Comparison of ENCODE assay signal across 19 cellular contexts in genomic region chr4:4225915-4226605, GRCh38. TPM values are rescaled to one million over a fixed set of nuclear protein-coding genes. Genes with fewer than 3 reads are reported as not detected.
DNase-seq lines count a peak whose midpoint lies in the region; ATAC-seq, FAIRE-seq and TF ChIP-seq lines count a peak whose summit lies in the region.
"Had no signal": no experiment of that assay in that cellular context is flagged by ENCODE, and none has a peak within 500 bp of the region (broad histone marks: within the 10 kb centered on the region; RNA-seq: fewer than 3 reads in every experiment).

No MANE protein-coding gene starts in this region.

- H3K9me3 ChIP-seq in WERI-Rb-1 (ENCODE audit: severe bottlenecking) (no peaks in the 10 kb centered on the region), skeletal muscle satellite cell (replicated peaks; ENCODE audit: low read length) (no peaks in the 10 kb centered on the region)
- H3K9me3 ChIP-seq: mucosa of descending colon, prostate gland had no signal

- H3K4me1 ChIP-seq in skeletal muscle satellite cell (ENCODE audit: control insufficient read depth, insufficient read depth, low read length), result no peaks in the 10 kb centered on the region
- H3K4me1 ChIP-seq: prostate gland had no signal

- no peak for TF ChIP-seq CTCF in WERI-Rb-1 (IDR thresholded peaks at IDR 0.05; ENCODE audit: low read depth, low read length)

- no peak for FAIRE-seq in H54 (lab: Jason Lieb, UNC)

- no peaks in the 10 kb centered on the region for H3K36me3 Mint-ChIP-seq in activated naive CD8-positive, alpha-beta T cell
- H3K36me3 Mint-ChIP-seq in activated naive CD8-positive, alpha-beta T cell treated with anti-CD3 and anti-CD28 coated beads, Interleukin-2, amount 50 U/mL, for 24 hours (ENCODE audit: low read depth), result peaks cover 1% of the 10 kb centered on the region

- H3K36me3 ChIP-seq in WERI-Rb-1 (no peaks in the 10 kb centered on the region), skeletal muscle satellite cell (ENCODE audit: insufficient read depth, low read length) (no peaks in the 10 kb centered on the region)
- H3K36me3 ChIP-seq: gastroesophageal sphincter, prostate gland, tibial nerve had no signal

- peaks cover 38% of the 10 kb centered on the region for H3K27me3 Mint-ChIP-seq in activated naive CD8-positive, alpha-beta T cell
- peaks cover 66% of the 10 kb centered on the region for H3K27me3 Mint-ChIP-seq in activated naive CD8-positive, alpha-beta T cell treated with anti-CD3 and anti-CD28 coated beads, Interleukin-2, amount 50 U/mL, for 24 hours

- peak overlapping the region; percentile 65 for H3K4me3 Mint-ChIP-seq in activated naive CD8-positive, alpha-beta T cell
- no peak overlapping the region for H3K4me3 Mint-ChIP-seq in activated naive CD8-positive, alpha-beta T cell treated with anti-CD3 and anti-CD28 coated beads, Interleukin-2, amount 50 U/mL, for 24 hours
- H3K4me3 Mint-ChIP-seq: activated CD4-positive, alpha-beta T cell treated with anti-CD3 and anti-CD28 coated beads, Interleukin-2, amount 10 ng/mL, durations not matched to agents 7 days and 5 days; activated T-cell treated with anti-CD3 and anti-CD28 coated beads, Interleukin-2, amount 50 U/mL, for 24 hours; T-helper 2 cell treated with Interferon-gamma antibody and Interleukin-4, amounts not matched to agents 5 μg/mL and 100 μg/mL, for 36 hours had no signal

- H3K9me3 Mint-ChIP-seq in activated naive CD8-positive, alpha-beta T cell (ENCODE audit: low read depth), result no peaks in the 10 kb centered on the region
- H3K9me3 Mint-ChIP-seq in activated naive CD8-positive, alpha-beta T cell treated with anti-CD3 and anti-CD28 coated beads, Interleukin-2, amount 50 U/mL, for 24 hours, result no peaks in the 10 kb centered on the region
- H3K9me3 Mint-ChIP-seq: activated CD4-positive, alpha-beta T cell treated with anti-CD3 and anti-CD28 coated beads, Interleukin-2, amount 10 ng/mL, durations not matched to agents 7 days and 5 days; activated T-cell treated with anti-CD3 and anti-CD28 coated beads, Interleukin-2, amount 50 U/mL, for 24 hours; T-helper 2 cell treated with Interferon-gamma antibody and Interleukin-4, amounts not matched to agents 5 μg/mL and 100 μg/mL, for 36 hours had no signal

- no peak overlapping the region for H3K27ac Mint-ChIP-seq in activated naive CD8-positive, alpha-beta T cell
- no peak overlapping the region for H3K27ac Mint-ChIP-seq in activated naive CD8-positive, alpha-beta T cell treated with anti-CD3 and anti-CD28 coated beads, Interleukin-2, amount 50 U/mL, for 24 hours
- H3K27ac Mint-ChIP-seq: activated CD4-positive, alpha-beta T cell treated with anti-CD3 and anti-CD28 coated beads, Interleukin-2, amount 10 ng/mL, durations not matched to agents 7 days and 5 days; activated T-cell treated with anti-CD3 and anti-CD28 coated beads, Interleukin-2, amount 50 U/mL, for 24 hours; T-helper 2 cell treated with Interferon-gamma antibody and Interleukin-4, amounts not matched to agents 5 μg/mL and 100 μg/mL, for 36 hours had no signal

- peaks cover 12% of the 10 kb centered on the region for H3K4me1 Mint-ChIP-seq in activated naive CD8-positive, alpha-beta T cell (ENCODE audit: low read depth)
- peaks cover 8% of the 10 kb centered on the region for H3K4me1 Mint-ChIP-seq in activated naive CD8-positive, alpha-beta T cell treated with anti-CD3 and anti-CD28 coated beads, Interleukin-2, amount 50 U/mL, for 24 hours

- H3K27me3 ChIP-seq in WERI-Rb-1 (ENCODE audit: insufficient read depth, low read depth, severe bottlenecking), result peaks cover 30% of the 10 kb centered on the region
- H3K27me3 ChIP-seq in skeletal muscle satellite cell (ENCODE audit: control insufficient read depth, insufficient read depth, low read length), result peaks cover 64% of the 10 kb centered on the region

- no peak overlapping the region for H3K27ac ChIP-seq in WERI-Rb-1
- H3K27ac ChIP-seq: gastroesophageal sphincter, prostate gland, tibial nerve had no signal

- peak overlapping the region; percentile 49 for H3K4me2 ChIP-seq in skeletal muscle satellite cell (ENCODE audit: low read length)

- H3K4me3 ChIP-seq in WERI-Rb-1 (ENCODE audit: low read depth, low read length) (peak overlapping the region; percentile 18; the same call in 1 of the 2 replicates), skeletal muscle satellite cell (ENCODE audit: low read length) (no peak overlapping the region)
- H3K4me3 ChIP-seq: gastroesophageal sphincter, mucosa of descending colon, prostate gland, tibial nerve had no signal

- no peak for TF ChIP-seq POLR2A in H54 (IDR thresholded peaks at IDR 0.05; ENCODE audit: low read depth, low read length)

- no peak for DNase-seq in activated naive CD8-positive, alpha-beta T cell treated with anti-CD3 and anti-CD28 coated beads, Interleukin-2, amount 50 U/mL, for 24 hours
- DNase-seq in WERI-Rb-1 (peak; percentile 17), glomerular visceral epithelial cell (ENCODE audit: extremely low spot score) (peak; percentile 16), LoVo (ENCODE audit: low spot score) (no peak), HUDEP-2 (lab: John Stamatoyannopoulos, UW; ENCODE audit: unreplicated experiment in 76 of 76) (no peak), H54 (ENCODE audit: insufficient read length, low spot score) (no peak)
- DNase-seq: activated CD4-positive, alpha-beta T cell treated with anti-CD3 and anti-CD28 coated beads, Interleukin-2, amount 10 ng/mL, durations not matched to agents 7 days and 5 days; activated T-cell treated with anti-CD3 and anti-CD28 coated beads, Interleukin-2, amount 50 U/mL, for 24 hours; aorta; mucosa of descending colon; NCI-H510A; RPMI8226 had no signal

- H3K9ac ChIP-seq in skeletal muscle satellite cell (ENCODE audit: low read depth, low read length), result no peak overlapping the region

- ATAC-seq in activated naive CD8-positive, alpha-beta T cell treated with anti-CD3 and anti-CD28 coated beads, Interleukin-2, amount 50 U/mL, for 24 hours, result no peak
- ATAC-seq: gastroesophageal sphincter, mucosa of descending colon had no signal

RNA-seq across cellular contexts. Expression of gene OTOP1, which starts 0.7 kb away (rescaled TPM):
- total RNA-seq in skeletal muscle satellite cell (2012; rRNA removed), result not detected in 2 replicates
- total RNA-seq: activated CD4-positive, alpha-beta T cell treated with anti-CD3 and anti-CD28 coated beads, Interleukin-2, amount 10 ng/mL, durations not matched to agents 7 days and 5 days; aorta; gastroesophageal sphincter; kidney epithelial cell; mucosa of descending colon; prostate gland; tibial nerve had no signal

RNA-seq across cellular contexts. Expression of gene TMEM128, which starts 22.0 kb away (rescaled TPM):
- total RNA-seq in skeletal muscle satellite cell (2012; rRNA removed), result 16.4 and 21.3 TPM in 2 replicates

Comparison
In these comparisons a context has a peak if more than half of its experiments do, and no peak if none do; other contexts are left out.
1. DNase-seq: peak in WERI-Rb-1 (single experiment) and glomerular visceral epithelial cell (single experiment); none in activated naive CD8-positive, alpha-beta T cell treated with anti-CD3 and anti-CD28 coated beads, Interleukin-2, amount 50 U/mL, for 24 hours (single experiment), LoVo (single experiment), HUDEP-2 (0 of 76) and H54 (single experiment).